Comparison of ENCODE assay signal across 8 cellular contexts in the genomic region with DNA sequence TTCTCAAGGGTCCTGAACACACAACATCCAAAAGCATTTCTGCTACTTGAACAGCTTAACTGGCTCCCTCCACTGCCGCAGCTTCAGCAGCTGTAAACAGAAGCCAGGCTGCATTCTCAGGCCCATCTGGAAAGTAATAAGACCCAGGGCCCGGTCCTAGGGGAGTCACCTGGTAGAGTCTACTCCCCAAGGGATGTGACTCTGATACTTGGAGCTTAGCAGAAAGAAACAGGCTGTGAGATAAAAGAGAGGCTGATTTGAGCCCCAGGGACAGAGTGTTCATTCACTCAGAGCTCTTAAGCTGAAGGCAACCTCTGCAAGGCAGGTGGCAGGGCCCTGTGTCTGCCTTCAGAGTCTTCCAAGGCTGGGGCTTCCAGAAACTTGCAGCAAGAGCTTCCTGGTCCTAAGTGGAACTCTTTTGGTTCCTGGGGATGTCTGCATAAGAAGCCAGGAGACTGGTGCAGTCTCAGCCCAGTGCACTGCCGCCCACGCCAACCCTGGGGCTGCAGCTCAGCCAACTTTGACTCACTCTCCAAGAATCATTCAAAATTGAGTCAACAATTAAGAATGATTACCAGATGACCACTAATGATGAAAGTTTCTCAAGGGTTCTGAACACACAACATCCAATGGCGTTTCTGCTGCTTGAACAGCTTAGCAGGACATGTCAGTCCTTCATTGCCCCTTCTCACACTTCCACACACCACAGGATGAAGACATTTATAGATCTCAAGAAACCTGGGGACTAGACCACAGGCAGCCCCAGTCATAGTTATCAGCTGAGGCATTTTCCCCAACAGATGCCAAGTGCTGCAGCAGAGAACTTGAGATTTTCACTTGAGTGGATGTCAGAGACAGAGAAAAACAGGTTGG.
DNase-seq lines count a peak whose midpoint lies in the region; ATAC-seq and TF ChIP-seq lines count a peak whose summit lies in the region.

No MANE protein-coding gene starts in this region.

- no peak for DNase-seq in H9
- DNase-seq in NCI-H82 treated with DMSO at 0.1 percent for 48 hours (lab: John Stamatoyannopoulos, UW; ENCODE audit: unreplicated experiment): peak; percentile 55
- DNase-seq in left ventricle myocardium superior: peak; percentile 72
- no peak for DNase-seq in LoVo (ENCODE audit: low spot score)
- no peak for DNase-seq in natural killer cell
- no peak for DNase-seq in erythroblast (lab: John Stamatoyannopoulos, UW)
- DNase-seq in NAMALWA (ENCODE audit: low spot score): no peak

- no peak overlapping the region for H3K56ac ChIP-seq in H9 (ENCODE audit: insufficient read length, low read depth, low read length)

- WGBS in H9 (ENCODE audit: extremely low coverage, insufficient read length, low lambda C conversion rate): no CpG with 5 or more reads among the region's 5 CpGs

- no peaks in the 10 kb centered on the region for H3K9me3 Mint-ChIP-seq in H9
- H3K9me3 Mint-ChIP-seq in natural killer cell: no peaks in the 10 kb centered on the region

- H3K36me3 Mint-ChIP-seq in H9 (ENCODE audit: insufficient read depth in 1 of 3, low read depth in 3 of 3): no peaks in the 10 kb centered on the region
- H3K36me3 Mint-ChIP-seq in natural killer cell: no peaks in the 10 kb centered on the region

- no peaks in the 10 kb centered on the region for H3K79me2 ChIP-seq in H9 (ENCODE audit: insufficient read depth, low read length)

- H2AK5ac ChIP-seq in H9 (ENCODE audit: insufficient read length, low read length): no peak overlapping the region

- no peak overlapping the region for H4K91ac ChIP-seq in H9 (ENCODE audit: insufficient read length, low read depth, low read length)

- H4K5ac ChIP-seq in H9 (ENCODE audit: insufficient read length, low read depth, low read length): no peak overlapping the region

- no peak overlapping the region for H3K4me3 ChIP-seq in BLaER1

- 0 out of 2 replicates have a peak overlapping the region, but pooled peaks have one; percentile 49 for H3K14ac ChIP-seq in H9 (ENCODE audit: insufficient read depth, low read length)

- H3K27me3 Mint-ChIP-seq in H9 (ENCODE audit: low read depth) (no peaks in the 10 kb centered on the region), natural killer cell (ENCODE audit: low read depth in 2 of 2) (no peaks in the 10 kb centered on the region)

- H4K8ac ChIP-seq in H9 (replicated peaks; ENCODE audit: insufficient read length, low read depth, low read length): no peak overlapping the region

- H2BK120ac ChIP-seq in H9 (ENCODE audit: low read depth, low read length, poor library complexity, severe bottlenecking): no peak overlapping the region

- no peak overlapping the region for H2BK12ac ChIP-seq in H9 (ENCODE audit: insufficient read length, low read depth, low read length)

- H3K4me2 ChIP-seq in BLaER1 (peak overlapping the region; percentile 20), H9 (ENCODE audit: insufficient read depth, insufficient read length, low read length) (no peak overlapping the region)

- H3K27ac ChIP-seq in BLaER1 (no peak overlapping the region), H9 (ENCODE audit: insufficient read length, low read depth, low read length) (no peak overlapping the region)

- no peaks in the 10 kb centered on the region for H4K20me1 ChIP-seq in BLaER1
- no peaks in the 10 kb centered on the region for H4K20me1 ChIP-seq in H9 (ENCODE audit: control insufficient read depth, insufficient read depth, insufficient read length)

- H3K23me2 ChIP-seq in H9 (ENCODE audit: insufficient read length, low read depth, low read length, poor library complexity, severe bottlenecking): no peaks in the 10 kb centered on the region

- TF ChIP-seq POLR2A in erythroblast (IDR thresholded peaks at IDR 0.05; ENCODE audit: low read length): no peak

- H2AFZ ChIP-seq in H9 (ENCODE audit: low read length): no peak overlapping the region

- H2BK20ac ChIP-seq in H9 (ENCODE audit: low read depth, low read length, poor library complexity, severe bottlenecking): no peak overlapping the region

- no peak overlapping the region for H3K4me3 Mint-ChIP-seq in H9
- no peak overlapping the region for H3K4me3 Mint-ChIP-seq in natural killer cell

- H3K23ac ChIP-seq in H9 (ENCODE audit: insufficient read length, low read depth, low read length): no peak overlapping the region

- H3K36me3 ChIP-seq in BLaER1: no peaks in the 10 kb centered on the region

- ATAC-seq in left ventricle myocardium superior (peak; percentile 82), natural killer cell (no peak)

- no peak overlapping the region for H3K27ac Mint-ChIP-seq in H9
- no peak overlapping the region for H3K27ac Mint-ChIP-seq in natural killer cell

- no peak overlapping the region for H2BK5ac ChIP-seq in H9 (ENCODE audit: insufficient read length, low read length)

- H3K4ac ChIP-seq in H9 (ENCODE audit: low read depth, low read length): no peak overlapping the region

- H3K9ac ChIP-seq in BLaER1 (no peak overlapping the region), H9 (ENCODE audit: extremely low read depth, insufficient read length, low read length) (no peak overlapping the region)

- intact Hi-C loops in left ventricle myocardium superior (cut with micrococcal nuclease) (no loop called here), natural killer cell (cut with micrococcal nuclease) (no loop called here)

- H3K18ac ChIP-seq in H9 (ENCODE audit: insufficient read length, low read depth, low read length): no peak overlapping the region

- H3K9me3 ChIP-seq in BLaER1: no peaks in the 10 kb centered on the region
- H3K9me3 ChIP-seq in H9 (ENCODE audit: control insufficient read depth, low read depth, low read length): no peaks in the 10 kb centered on the region

- H2BK15ac ChIP-seq in H9 (ENCODE audit: low read depth, low read length): no peak overlapping the region

- no peak overlapping the region for H3T11ph ChIP-seq in H9 (ENCODE audit: low read length)

- no peaks in the 10 kb centered on the region for H3K79me1 ChIP-seq in H9 (ENCODE audit: insufficient read depth, low read depth, low read length, poor library complexity, severe bottlenecking)

- TF ChIP-seq CTCF in H9 (conservative IDR thresholded peaks at IDR 0.05) (no peak), natural killer cell (IDR thresholded peaks at IDR 0.05) (no peak)

- peaks cover 28 to 36% of the 10 kb centered on the region in 2 experiments for H3K4me1 Mint-ChIP-seq in H9
- H3K4me1 Mint-ChIP-seq in natural killer cell: no peaks in the 10 kb centered on the region

- no peaks in the 10 kb centered on the region for H3K27me3 ChIP-seq in BLaER1
- no peaks in the 10 kb centered on the region for H3K27me3 ChIP-seq in H9 (ENCODE audit: insufficient read depth, low read length)

- peaks cover 23% of the 10 kb centered on the region for H3K4me1 ChIP-seq in BLaER1
- 0 out of 2 replicates have a peak, but pooled peaks cover 2% of the 10 kb centered on the region for H3K4me1 ChIP-seq in H9 (ENCODE audit: insufficient read depth, low read length)

Comparison
In these comparisons a context has a peak if more than half of its experiments do, and no peak if none do; other contexts are left out.
1. DNase-seq: peak in NCI-H82 treated with DMSO at 0.1 percent for 48 hours (single experiment) and left ventricle myocardium superior (single experiment); none in H9 (single experiment), LoVo (single experiment), natural killer cell (single experiment), erythroblast (0 of 2) and NAMALWA (single experiment).